Comparison of ENCODE assay signal across 12 cellular contexts in the genomic region with DNA sequence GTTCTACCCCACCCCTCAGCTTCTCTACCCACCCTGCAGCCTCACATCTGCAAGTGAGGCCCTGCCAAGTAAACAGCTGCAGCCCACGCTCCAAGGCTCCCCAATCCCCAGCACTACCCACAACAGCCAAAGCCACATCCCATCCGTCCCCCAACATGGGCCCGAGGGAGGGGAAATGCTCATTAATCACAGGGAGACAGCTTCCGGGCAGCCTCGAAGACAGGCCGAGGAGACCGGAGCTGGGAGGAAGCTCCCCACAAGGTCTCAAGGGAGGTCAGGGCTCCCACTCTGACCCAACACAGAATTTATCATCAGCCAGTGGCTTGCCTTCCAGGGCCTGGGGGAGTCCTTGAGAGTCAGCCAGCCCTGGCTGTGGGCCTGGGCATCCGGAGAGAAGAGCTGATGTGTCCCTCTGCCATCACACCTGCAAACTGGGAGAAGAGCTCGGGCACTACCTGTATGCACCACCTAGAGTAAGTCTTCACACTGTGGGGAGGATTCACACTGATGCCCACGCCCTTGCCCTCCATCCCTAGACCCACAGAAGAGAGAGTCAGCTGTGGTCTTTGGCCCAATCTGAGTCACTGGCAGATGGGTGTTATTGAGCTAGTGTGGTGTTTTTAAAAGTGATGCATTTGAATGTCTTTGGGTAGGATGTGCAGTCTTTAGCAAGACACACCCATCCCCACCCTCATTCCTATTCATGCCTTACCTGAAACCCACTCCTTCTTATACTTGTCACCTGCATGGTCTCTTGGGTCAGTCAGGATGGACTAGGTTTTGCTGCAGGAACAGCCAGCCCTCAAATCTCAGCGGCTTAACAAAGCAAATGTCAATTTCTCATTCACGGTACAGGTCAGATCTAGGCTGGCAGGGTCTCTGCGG.
DNase-seq lines count a peak whose midpoint lies in the region; ATAC-seq and TF ChIP-seq lines count a peak whose summit lies in the region.
"Had no signal": no experiment of that assay in that cellular context is flagged by ENCODE, and none has a peak within 500 bp of the region (broad histone marks: within the 10 kb centered on the region; RNA-seq: fewer than 3 reads in every experiment).

No MANE protein-coding gene starts in this region.

- no peaks in the 10 kb centered on the region for H3K36me3 ChIP-seq in upper lobe of right lung

- CTCF ChIA-PET in activated CD8-positive, alpha-beta memory T cell treated with anti-CD3 and anti-CD28 coated beads, Interleukin-2, amount 10 ng/mL, durations not matched to agents 7 days and 5 days (lab: Charles Lee), result no interaction called here

- no peak overlapping the region for H3K4me3 Mint-ChIP-seq in activated CD8-positive, alpha-beta memory T cell treated with anti-CD3 and anti-CD28 coated beads, Interleukin-2, amount 10 ng/mL, durations not matched to agents 7 days and 5 days
- H3K4me3 Mint-ChIP-seq: endodermal cell had no signal

- intact Hi-C loops in left ventricle myocardium superior (cut with micrococcal nuclease), result no loop called here
- intact Hi-C loops in upper lobe of right lung (cut with DNase I), result no loop called here

- no peaks in the 10 kb centered on the region for H3K9me3 ChIP-seq in upper lobe of right lung
- H3K9me3 ChIP-seq: A549 had no signal

- H3K4me1 ChIP-seq in upper lobe of right lung, result peaks cover 8% of the 10 kb centered on the region
- H3K4me1 ChIP-seq: A549 had no signal

- H3K4me3 ChIP-seq in NB4 (ENCODE audit: low read depth, low read length) (no peak overlapping the region), upper lobe of right lung (no peak overlapping the region)
- H3K4me3 ChIP-seq: A549 had no signal

- H3K27me3 ChIP-seq in upper lobe of right lung, result no peaks in the 10 kb centered on the region

- no peaks in the 10 kb centered on the region for H3K27me3 Mint-ChIP-seq in activated CD8-positive, alpha-beta memory T cell treated with anti-CD3 and anti-CD28 coated beads, Interleukin-2, amount 10 ng/mL, durations not matched to agents 7 days and 5 days

- H3K9me3 Mint-ChIP-seq in activated CD8-positive, alpha-beta memory T cell treated with anti-CD3 and anti-CD28 coated beads, Interleukin-2, amount 10 ng/mL, durations not matched to agents 7 days and 5 days (ENCODE audit: low read depth), result no peaks in the 10 kb centered on the region
- H3K9me3 Mint-ChIP-seq: endodermal cell had no signal

- ATAC-seq in activated CD8-positive, alpha-beta memory T cell treated with anti-CD3 and anti-CD28 coated beads, Interleukin-2, amount 10 ng/mL, durations not matched to agents 7 days and 5 days, result peak; percentile 12
- ATAC-seq in left ventricle myocardium superior, result peak; percentile 58
- ATAC-seq in upper lobe of right lung, result peak; percentile 9
- no peak for ATAC-seq in GM18517 (IDR thresholded peaks at IDR 0.05; ENCODE audit: unreplicated experiment)
- ATAC-seq: A549 had no signal

- no peak overlapping the region for H3K27ac Mint-ChIP-seq in activated CD8-positive, alpha-beta memory T cell treated with anti-CD3 and anti-CD28 coated beads, Interleukin-2, amount 10 ng/mL, durations not matched to agents 7 days and 5 days
- H3K27ac Mint-ChIP-seq: endodermal cell, IgD-negative memory B cell had no signal

- TF ChIP-seq POLR2A in NB4 (IDR thresholded peaks at IDR 0.05; ENCODE audit: extremely low read depth, insufficient read length), result no peak

- no peak overlapping the region for H3K27ac ChIP-seq in upper lobe of right lung
- H3K27ac ChIP-seq: A549 had no signal

- H3K4me1 Mint-ChIP-seq in activated CD8-positive, alpha-beta memory T cell treated with anti-CD3 and anti-CD28 coated beads, Interleukin-2, amount 10 ng/mL, durations not matched to agents 7 days and 5 days, result no peaks in the 10 kb centered on the region

- TF ChIP-seq CTCF in NB4 (IDR thresholded peaks at IDR 0.05; ENCODE audit: low read depth, low read length) (no peak), upper lobe of right lung (IDR thresholded peaks at IDR 0.05) (no peak)

- no peaks in the 10 kb centered on the region for H3K36me3 Mint-ChIP-seq in activated CD8-positive, alpha-beta memory T cell treated with anti-CD3 and anti-CD28 coated beads, Interleukin-2, amount 10 ng/mL, durations not matched to agents 7 days and 5 days
- H3K36me3 Mint-ChIP-seq: IgD-negative memory B cell had no signal

- DNase-seq in activated CD8-positive, alpha-beta memory T cell treated with anti-CD3 and anti-CD28 coated beads, Interleukin-2, amount 10 ng/mL, durations not matched to agents 7 days and 5 days, result no peak
- no peak for DNase-seq in activated CD8-positive, alpha-beta memory T cell treated with anti-CD3 and anti-CD28 coated beads, Interleukin-2, amount 50 U/mL, for 4 hours
- peak; percentile 100 for DNase-seq in NB4 (ENCODE audit: low read depth)
- peak; percentile 59 for DNase-seq in left ventricle myocardium superior
- no peak for DNase-seq in upper lobe of right lung
- DNase-seq in RPMI8226, result no peak
- no peak for DNase-seq in SW 1271 (lab: John Stamatoyannopoulos, UW)
- DNase-seq: activated T-cell treated with anti-CD3 and anti-CD28 coated beads for 4 hours, endodermal cell had no signal

Comparison
In these comparisons a context has a peak if more than half of its experiments do, and no peak if none do; other contexts are left out.
1. DNase-seq: peak in NB4 (single experiment) and left ventricle myocardium superior (single experiment); none in activated CD8-positive, alpha-beta memory T cell treated with anti-CD3 and anti-CD28 coated beads, Interleukin-2, amount 10 ng/mL, durations not matched to agents 7 days and 5 days (single experiment), activated CD8-positive, alpha-beta memory T cell treated with anti-CD3 and anti-CD28 coated beads, Interleukin-2, amount 50 U/mL, for 4 hours (single experiment), upper lobe of right lung (single experiment), RPMI8226 (single experiment) and SW 1271 (0 of 2).